Comparison of ENCODE assay signal across 16 cellular contexts in the genomic region with DNA sequence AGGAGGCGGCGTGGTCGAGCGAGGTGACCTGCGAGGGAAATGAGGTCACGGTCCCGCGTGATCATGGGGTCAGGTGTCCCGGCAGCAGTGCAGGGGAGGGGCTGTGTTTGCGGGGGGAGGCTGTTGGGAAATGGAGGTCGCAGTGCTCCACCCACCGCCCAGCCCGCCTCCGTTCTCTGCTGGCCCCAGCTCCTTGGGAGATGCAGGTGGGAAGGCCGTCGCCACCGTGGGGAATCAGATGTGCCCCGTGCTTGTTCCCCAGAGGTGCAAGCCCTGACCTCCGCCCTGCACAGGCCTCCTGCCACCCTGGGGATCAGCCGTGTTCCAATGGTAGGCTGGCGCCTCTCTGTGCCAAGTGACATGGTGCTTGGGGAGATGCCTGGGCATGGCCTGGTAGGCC.
A peak's percentile ranks its signal among the peaks of the same experiment; 100 is the strongest.
DNase-seq lines count a peak whose midpoint lies in the region; ATAC-seq and TF ChIP-seq lines count a peak whose summit lies in the region.
"Had no signal": no experiment of that assay in that cellular context is flagged by ENCODE, and none has a peak within 500 bp of the region (broad histone marks: within the 10 kb centered on the region; RNA-seq: fewer than 3 reads in every experiment).

No MANE protein-coding gene starts in this region.

- RAD21 ChIA-PET in HCT116 (lab: Charles Lee; ENCODE audit: low non-redundant PET in 1 of 2, low total read pairs in 2 of 2, uncharacterized antibody in 2 of 2, unreplicated experiment in 2 of 2): no interaction called here

- H3K36me3 ChIP-seq in HCT116 (ENCODE audit: control insufficient read depth in 1 of 2, insufficient read depth in 2 of 2, low read length in 2 of 2): no peaks in the 10 kb centered on the region
- H3K36me3 ChIP-seq in stomach: no peaks in the 10 kb centered on the region
- no peaks in the 10 kb centered on the region for H3K36me3 ChIP-seq in MM.1S (replicated peaks; ENCODE audit: insufficient read depth, low read length)
- H3K36me3 ChIP-seq: BLaER1 treated with 17β-estradiol and CSF1 and Interleukin-3, amounts not matched to agents 10 nM and 100 nM had no signal

- no peaks in the 10 kb centered on the region for H3K79me2 ChIP-seq in HCT116 (ENCODE audit: insufficient read depth, low read length)
- no peaks in the 10 kb centered on the region for H3K79me2 ChIP-seq in MM.1S (ENCODE audit: low read length)

- H3K27ac ChIP-seq in HCT116 (ENCODE audit: low read depth, low read length) (peak overlapping the region; percentile 69), stomach (peak overlapping the region; percentile 11 to 61 (median 26)), MM.1S (ENCODE audit: low read length) (no peak overlapping the region)
- H3K27ac ChIP-seq: BLaER1 treated with 17β-estradiol and CSF1 and Interleukin-3, amounts not matched to agents 10 nM and 100 nM had no signal

- no peak for TF ChIP-seq POLR2A in HCT116 (IDR thresholded peaks at IDR 0.05; ENCODE audit: borderline replicate concordance, extremely low read depth, insufficient read depth, insufficient read length)
- TF ChIP-seq POLR2A in stomach (IDR thresholded peaks at IDR 0.05): no peak

- H3K9me2 ChIP-seq in HCT116 (ENCODE audit: insufficient read depth): no peaks in the 10 kb centered on the region
- no peaks in the 10 kb centered on the region for H3K9me2 ChIP-seq in MM.1S (replicated peaks; ENCODE audit: insufficient read depth, low read length)

- no peaks in the 10 kb centered on the region; a peak in 1 of 4 replicates for H3K4me1 ChIP-seq in HCT116 (ENCODE audit: control insufficient read depth in 1 of 2, insufficient read depth in 2 of 2, low read length in 2 of 2)
- peaks cover 12 to 41% (median 38%) of the 10 kb centered on the region in 4 donors for H3K4me1 ChIP-seq in stomach
- no peaks in the 10 kb centered on the region for H3K4me1 ChIP-seq in MM.1S (ENCODE audit: low read length)

- DNase-seq in HCT116 (ENCODE audit: low read depth, low spot score) (no peak), nephron progenitor cell (no peak), stomach (no peak), foreskin melanocyte (no peak), MM.1S (no peak), NCI-H69 (lab: John Stamatoyannopoulos, UW) (no peak)
- DNase-seq in stimulated activated CD4-positive, alpha-beta T cell treated with anti-CD3 and anti-CD28 coated beads, Interleukin-2, amount 100 ng/mL, for 48 hours: no peak
- DNase-seq: ACHN; Calu3; CD4-positive, CD25-positive, alpha-beta regulatory T cell; DMS 273 treated with DMSO at 0.1 percent for 48 hours; DMS79; HCEC 1CT; IMR-90 had no signal

- BruUV-seq in HCT116 (replicated peaks; lab: Mats Ljungman, UMichigan): no TSS peak

- H3K9ac ChIP-seq in HCT116 (ENCODE audit: low read length) (no peak overlapping the region), MM.1S (ENCODE audit: low read length) (no peak overlapping the region)
- H3K9ac ChIP-seq: BLaER1 treated with 17β-estradiol and CSF1 and Interleukin-3, amounts not matched to agents 10 nM and 100 nM had no signal

- TF ChIP-seq CTCF in HCT116 (IDR thresholded peaks at IDR 0.05 in 2 of 3, conservative IDR thresholded peaks at IDR 0.05 in 1 of 3; ENCODE audit: borderline replicate concordance in 1 of 3, insufficient read depth in 1 of 3, low read depth in 2 of 3, low read length in 2 of 3) (no peak), brain (conservative IDR thresholded peaks at IDR 0.05) (no peak), nephron progenitor cell (IDR thresholded peaks at IDR 0.05) (no peak), stomach (IDR thresholded peaks at IDR 0.05) (no peak), MM.1S (IDR thresholded peaks at IDR 0.05; ENCODE audit: low read length) (no peak)

- no peak overlapping the region for H3K4me3 ChIP-seq in HCT116 (replicated peaks in 1 of 2; ENCODE audit: low read depth in 1 of 2, low read length in 2 of 2)
- H3K4me3 ChIP-seq in stomach: no peak overlapping the region
- H3K4me3 ChIP-seq in MM.1S (ENCODE audit: low read length): no peak overlapping the region
- H3K4me3 ChIP-seq: BLaER1 treated with 17β-estradiol and CSF1 and Interleukin-3, amounts not matched to agents 10 nM and 100 nM had no signal

- H3K4me1 Mint-ChIP-seq in brain (peaks cover 69% of the 10 kb centered on the region), nephron progenitor cell (peaks cover 42% of the 10 kb centered on the region)

- POLR2A ChIA-PET in HCT116 (lab: Charles Lee): no interaction called here

- H2AFZ ChIP-seq in HCT116 (ENCODE audit: low read depth, low read length, poor library complexity, severe bottlenecking): no peak overlapping the region
- no peak overlapping the region for H2AFZ ChIP-seq in MM.1S (ENCODE audit: low read length)

- H3K4me2 ChIP-seq in HCT116 (ENCODE audit: low read length): no peak overlapping the region
- H3K4me2 ChIP-seq in MM.1S (ENCODE audit: low read depth, low read length): no peak overlapping the region

- H3K9me3 Mint-ChIP-seq in brain: no peaks in the 10 kb centered on the region
- H3K9me3 Mint-ChIP-seq in nephron progenitor cell: no peaks in the 10 kb centered on the region
- H3K9me3 Mint-ChIP-seq: CD4-positive, CD25-positive, alpha-beta regulatory T cell had no signal

- no peaks in the 10 kb centered on the region for H3K9me3 ChIP-seq in HCT116 (ENCODE audit: control insufficient read depth in 1 of 2, insufficient read depth in 1 of 2, low read depth in 1 of 2, low read length in 2 of 2)
- no peaks in the 10 kb centered on the region for H3K9me3 ChIP-seq in stomach
- no peaks in the 10 kb centered on the region for H3K9me3 ChIP-seq in MM.1S (replicated peaks; ENCODE audit: insufficient read depth, low read length)
- H3K9me3 ChIP-seq: BLaER1 treated with 17β-estradiol and CSF1 and Interleukin-3, amounts not matched to agents 10 nM and 100 nM had no signal

- H3K4me3 Mint-ChIP-seq in brain (no peak overlapping the region), nephron progenitor cell (no peak overlapping the region)
- H3K4me3 Mint-ChIP-seq: CD4-positive, CD25-positive, alpha-beta regulatory T cell had no signal

- no peak for TF ChIP-seq RAD21 in HCT116 (IDR thresholded peaks at IDR 0.05; ENCODE audit: low read depth)

- H4K20me1 ChIP-seq in HCT116 (ENCODE audit: insufficient read depth): no peaks in the 10 kb centered on the region
- no peaks in the 10 kb centered on the region for H4K20me1 ChIP-seq in MM.1S (ENCODE audit: insufficient read depth, low read length)

- H3K27me3 Mint-ChIP-seq in brain (no peaks in the 10 kb centered on the region), nephron progenitor cell (ENCODE audit: low read depth, poor library complexity) (peaks cover 19% of the 10 kb centered on the region)

- H3K27me3 ChIP-seq in HCT116 (ENCODE audit: insufficient read depth, low read length): no peaks in the 10 kb centered on the region
- H3K27me3 ChIP-seq in stomach: peaks cover 0 to 13% (median 0%) of the 10 kb centered on the region in 3 donors
- peaks cover 73% of the 10 kb centered on the region for H3K27me3 ChIP-seq in MM.1S (replicated peaks; ENCODE audit: insufficient read depth, low read length)

- CTCF ChIA-PET in HCT116 (lab: Charles Lee): no interaction called here

- ATAC-seq in HCT116: no peak

- H3K36me3 Mint-ChIP-seq in brain (no peaks in the 10 kb centered on the region), nephron progenitor cell (ENCODE audit: low read depth) (no peaks in the 10 kb centered on the region)
- H3K36me3 Mint-ChIP-seq: CD4-positive, CD25-positive, alpha-beta regulatory T cell had no signal

- TF ChIP-seq EP300 in stomach (IDR thresholded peaks at IDR 0.05): no peak

- peak overlapping the region in 4 of 5 experiments; percentile 68 to 87 (median 84) for H3K27ac Mint-ChIP-seq in brain
- peak overlapping the region; percentile 36 for H3K27ac Mint-ChIP-seq in nephron progenitor cell

- 78 to 83% (median 82%) methylated on average over 13 to 21 of the region's 21 CpGs for WGBS in stomach, 5 donors

- intact Hi-C loops in HCT116 (cut with micrococcal nuclease): no loop called here
- intact Hi-C loops in stomach (cut with DNase I; ENCODE audit: low total_unique reads): no loop called here

- H3F3A ChIP-seq in MM.1S (ENCODE audit: insufficient read depth, low read length): no peaks in the 10 kb centered on the region

TF ChIP-seq in HCT116, 20 proteins besides CTCF, POLR2A, EP300 and RAD21:
- TF ChIP-seq JUND (IDR thresholded peaks at IDR 0.05): no peak
